Comparison of ENCODE assay signal across 8 cellular contexts in genomic region chr3:9352917-9353823, GRCh38. TPM values are rescaled to one million over a fixed set of nuclear protein-coding genes. Genes with fewer than 3 reads are reported as not detected.
A peak's percentile ranks its signal among the peaks of the same experiment; 100 is the strongest.
DNase-seq lines count a peak whose midpoint lies in the region; ATAC-seq and TF ChIP-seq lines count a peak whose summit lies in the region.

No MANE protein-coding gene starts in this region.

- peaks cover 4% of the 10 kb centered on the region for H3K27me3 Mint-ChIP-seq in endothelial cell (ENCODE audit: unreplicated experiment)

- peak overlapping the region; percentile 93 for H3K27ac Mint-ChIP-seq in endothelial cell (ENCODE audit: unreplicated experiment)

- H3K36me3 Mint-ChIP-seq in endothelial cell (ENCODE audit: low read depth, unreplicated experiment): peaks cover 6% of the 10 kb centered on the region

- H3K4me3 Mint-ChIP-seq in endothelial cell (ENCODE audit: unreplicated experiment): peak overlapping the region; percentile 70

- peak; percentile 69 for TF ChIP-seq CTCF in endothelial cell (IDR thresholded peaks at IDR 0.05; ENCODE audit: unreplicated experiment)

- no peaks in the 10 kb centered on the region for H3K9me3 Mint-ChIP-seq in endothelial cell (ENCODE audit: unreplicated experiment)

- peaks cover 21% of the 10 kb centered on the region for H3K4me1 Mint-ChIP-seq in endothelial cell (ENCODE audit: unreplicated experiment)

- DNase-seq in DMS53 treated with DMSO at 0.1 percent for 48 hours (lab: John Stamatoyannopoulos, UW; ENCODE audit: unreplicated experiment) (peak; percentile 48), NCI-H748 (lab: John Stamatoyannopoulos, UW; ENCODE audit: unreplicated experiment) (peak; percentile 43), endothelial cell (ENCODE audit: low spot score) (peak; percentile 65), midbrain (lab: John Stamatoyannopoulos, UW) (peak; percentile 83)
- peak; percentile 14 to 38 for DNase-seq in activated CD8-positive, alpha-beta memory T cell treated with anti-CD3 and anti-CD28 coated beads for 1 hour (ENCODE audit: extremely low read depth in 1 of 2, low read depth in 1 of 2)
- DNase-seq in stimulated activated CD8-positive, alpha-beta memory T cell treated with anti-CD3 and anti-CD28 coated beads, Interleukin-7, amount 100 ng/mL, for 1 hour (ENCODE audit: low read depth in 2 of 2): peak; percentile 28 to 39

- ATAC-seq in HG02571 (IDR thresholded peaks at IDR 0.05; ENCODE audit: unreplicated experiment): peak; percentile 54
- ATAC-seq in GM19328 (IDR thresholded peaks at IDR 0.05; ENCODE audit: unreplicated experiment): no peak

RNA-seq across cellular contexts. Expression of gene THUMPD3, which starts 9.7 kb away (rescaled TPM):
- total RNA-seq in endothelial cell (ENCODE audit: unreplicated experiment): 27.4 TPM

RNA-seq across cellular contexts. Expression of gene SETD5, which starts 44.2 kb away (rescaled TPM):
- 246 TPM for total RNA-seq in endothelial cell (ENCODE audit: unreplicated experiment)

Comparison
In these comparisons a context has a peak if more than half of its experiments do, and no peak if none do; other contexts are left out.
1. DNase-seq: peak in every context shown above with its lines; median percentile 83 in midbrain; 65 in endothelial cell; 48 in DMS53 treated with DMSO at 0.1 percent for 48 hours; 43 in NCI-H748; 34 in stimulated activated CD8-positive, alpha-beta memory T cell treated with anti-CD3 and anti-CD28 coated beads, Interleukin-7, amount 100 ng/mL, for 1 hour; 26 in activated CD8-positive, alpha-beta memory T cell treated with anti-CD3 and anti-CD28 coated beads for 1 hour.